8 cellular contexts compared by ENCODE assay signal in the genomic region with DNA sequence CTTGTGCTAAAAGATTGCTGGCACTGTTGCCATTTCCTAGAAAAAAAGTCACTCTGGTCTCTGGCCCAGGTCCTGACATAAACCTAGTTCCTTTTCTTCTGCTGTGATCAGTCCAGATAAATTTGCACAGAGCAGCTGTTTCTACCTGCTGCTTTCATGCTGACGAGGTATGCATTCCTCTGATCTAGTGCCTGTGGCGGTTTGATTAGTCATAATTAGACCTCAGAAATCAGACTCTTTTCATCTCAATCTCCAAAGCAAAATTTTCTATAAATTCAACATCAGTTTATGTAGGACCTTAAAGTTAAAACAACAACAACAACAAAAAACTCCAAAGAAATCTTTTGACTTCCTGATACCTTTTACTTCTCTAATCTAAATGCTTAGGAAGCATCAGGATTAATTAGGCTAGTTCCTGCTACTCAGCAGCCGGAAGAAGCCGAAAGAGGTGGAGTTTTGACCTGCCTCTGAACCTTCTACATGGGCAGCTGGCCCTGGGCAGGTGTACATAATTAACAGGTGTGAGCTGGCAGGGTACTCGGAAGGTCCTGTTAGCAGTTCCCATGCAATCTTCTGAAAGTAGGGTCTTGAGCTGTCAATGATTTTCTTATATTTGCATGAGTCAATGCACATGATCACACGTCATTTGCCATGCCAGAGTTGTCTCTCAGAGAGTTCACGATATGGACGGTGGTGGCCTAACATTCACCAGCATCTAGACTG.
A peak's percentile ranks its signal among the peaks of the same experiment; 100 is the strongest.
DNase-seq lines count a peak whose midpoint lies in the region; ATAC-seq and FAIRE-seq lines count a peak whose summit lies in the region.

No MANE protein-coding gene starts in this region.

- H3K27ac Mint-ChIP-seq in activated T-helper 17 cell treated with anti-CD3 and anti-CD28 coated beads, Interleukin-2, amount 50 U/mL, for 72 hours: no peak overlapping the region

- H3K36me3 Mint-ChIP-seq in activated T-helper 17 cell treated with anti-CD3 and anti-CD28 coated beads, Interleukin-2, amount 50 U/mL, for 72 hours (ENCODE audit: low read depth): no peaks in the 10 kb centered on the region

- peak; percentile 73 for DNase-seq in COLO668 (lab: John Stamatoyannopoulos, UW; ENCODE audit: unreplicated experiment)
- DNase-seq in NCI-H1092 (lab: John Stamatoyannopoulos, UW): no peak
- DNase-seq in NCI-H446 treated with DMSO at 0.1 percent for 48 hours (lab: John Stamatoyannopoulos, UW): no peak
- DNase-seq in HTR-8/SVneo (ENCODE audit: insufficient read length, low spot score): no peak

- no peak for FAIRE-seq in HTR-8/SVneo (lab: Jason Lieb, UNC)

- no peaks in the 10 kb centered on the region for H3K9me3 Mint-ChIP-seq in activated T-helper 17 cell treated with anti-CD3 and anti-CD28 coated beads, Interleukin-2, amount 50 U/mL, for 72 hours

- peaks cover 15% of the 10 kb centered on the region for H3K4me1 Mint-ChIP-seq in activated T-helper 17 cell treated with anti-CD3 and anti-CD28 coated beads, Interleukin-2, amount 50 U/mL, for 72 hours

- ATAC-seq in GM19351 (IDR thresholded peaks at IDR 0.05; ENCODE audit: unreplicated experiment) (peak; percentile 76), HG03442 (IDR thresholded peaks at IDR 0.05; ENCODE audit: unreplicated experiment) (peak; percentile 67), HG02571 (IDR thresholded peaks at IDR 0.05; ENCODE audit: unreplicated experiment) (no peak)
- peak; percentile 86 for ATAC-seq in activated T-helper 17 cell treated with anti-CD3 and anti-CD28 coated beads, Interleukin-2, amount 50 U/mL, for 72 hours (replicated peaks)

- H3K4me3 Mint-ChIP-seq in activated T-helper 17 cell treated with anti-CD3 and anti-CD28 coated beads, Interleukin-2, amount 50 U/mL, for 72 hours: no peak overlapping the region

- peaks cover 3% of the 10 kb centered on the region for H3K27me3 Mint-ChIP-seq in activated T-helper 17 cell treated with anti-CD3 and anti-CD28 coated beads, Interleukin-2, amount 50 U/mL, for 72 hours
